ENCODE assay signal across 8 cellular contexts in genomic region chr9:133375724-133376654, GRCh38. TPM values are rescaled to one million over a fixed set of nuclear protein-coding genes. Genes with fewer than 3 reads are reported as not detected.
DNase-seq lines count a peak whose midpoint lies in the region; ATAC-seq and TF ChIP-seq lines count a peak whose summit lies in the region.

Gene STKLD1, plus strand, starts transcription at chr9:133376366. Its CDS starts 108 bp downstream, at chr9:133376474.
Gene SURF4, minus strand, starts transcription at chr9:133376060. Its CDS starts 91 bp downstream, at chr9:133375969.

- H3K9me3 ChIP-seq in ascending aorta (no peaks in the 10 kb centered on the region), vagina (no peaks in the 10 kb centered on the region)

- peaks cover 29% of the 10 kb centered on the region for H3K4me1 Mint-ChIP-seq in T-helper 2 cell treated with Interferon-gamma antibody and Interleukin-4, amounts not matched to agents 5 μg/mL and 100 μg/mL, for 36 hours (ENCODE audit: low read depth)

- TF ChIP-seq CTCF in ascending aorta (IDR thresholded peaks at IDR 0.05) (peak in 1 of 3 experiments; percentile 18), vagina (IDR thresholded peaks at IDR 0.05) (no peak)

- peak within 1 kb of the TSS; percentile 89 for H3K9ac ChIP-seq in rectal smooth muscle tissue (ENCODE audit: low read length)

- peaks cover 5% of the 10 kb centered on the region for H3K27me3 Mint-ChIP-seq in T-helper 2 cell treated with Interferon-gamma antibody and Interleukin-4, amounts not matched to agents 5 μg/mL and 100 μg/mL, for 36 hours (ENCODE audit: low read depth)

- H3K27ac ChIP-seq in ascending aorta (peak within 1 kb of the TSS; percentile 94 to 97), rectal smooth muscle tissue (ENCODE audit: low read depth, low read length) (peak within 1 kb of the TSS; percentile 90), vagina (peak within 1 kb of the TSS; percentile 86)

- H3K27me3 ChIP-seq in ascending aorta (no peaks in the 10 kb centered on the region), rectal smooth muscle tissue (ENCODE audit: control insufficient read depth, insufficient read depth, low read length) (no peaks in the 10 kb centered on the region), vagina (no peaks in the 10 kb centered on the region)

- TF ChIP-seq POLR2A in vagina (IDR thresholded peaks at IDR 0.05), result peak in 1 of 2 donors; percentile 83

- no peaks in the 10 kb centered on the region for H3K9me3 Mint-ChIP-seq in T-helper 2 cell treated with Interferon-gamma antibody and Interleukin-4, amounts not matched to agents 5 μg/mL and 100 μg/mL, for 36 hours

- peaks cover 31% of the 10 kb centered on the region for H3K36me3 Mint-ChIP-seq in T-helper 2 cell treated with Interferon-gamma antibody and Interleukin-4, amounts not matched to agents 5 μg/mL and 100 μg/mL, for 36 hours (ENCODE audit: low read depth)

- peak; percentile 90 to 95 for DNase-seq in NCI-H1930 (lab: John Stamatoyannopoulos, UW)
- peak; percentile 97 for DNase-seq in T-helper 2 cell treated with Interferon-gamma antibody and Interleukin-4, amounts not matched to agents 5 μg/mL and 100 μg/mL, for 36 hours (ENCODE audit: low spot score)
- peak; percentile 75 to 98 for DNase-seq in ascending aorta (ENCODE audit: low spot score in 2 of 2)
- DNase-seq in hepatic stellate cell (ENCODE audit: low spot score), result peak; percentile 99
- DNase-seq in vagina (ENCODE audit: extremely low spot score in 2 of 2), result no peak

- H3K4me3 ChIP-seq in ascending aorta, result peak within 1 kb of the TSS; percentile 97 to 98
- peak within 1 kb of the TSS; percentile 80 for H3K4me3 ChIP-seq in rectal smooth muscle tissue (ENCODE audit: low read length)
- peak within 1 kb of the TSS; percentile 91 to 92 for H3K4me3 ChIP-seq in vagina

- H3K27ac Mint-ChIP-seq in T-helper 2 cell treated with Interferon-gamma antibody and Interleukin-4, amounts not matched to agents 5 μg/mL and 100 μg/mL, for 36 hours, result peak within 1 kb of the TSS; percentile 98

- H3K4me1 ChIP-seq in ascending aorta (peaks cover 7 to 26% of the 10 kb centered on the region in 2 donors), rectal smooth muscle tissue (ENCODE audit: control insufficient read depth, insufficient read depth, low read length) (peaks cover 7% of the 10 kb centered on the region), vagina (peaks cover 54% of the 10 kb centered on the region)

- intact Hi-C loops in ascending aorta (cut with DNase I) (loop anchor here (1.0 to 10.0 kb wide), 6 partner anchors 19 to 649 kb away; partner anchors contain the start of genes BRD3OS, CACFD1, MED22 and REXO4), vagina (cut with DNase I) (loop anchor here (10.0 kb wide), 1 partner anchor 1771 kb away; no protein-coding TSS in a partner anchor)

- H3K36me3 ChIP-seq in ascending aorta (peaks cover 4 to 16% of the 10 kb centered on the region in 2 donors), rectal smooth muscle tissue (ENCODE audit: control insufficient read depth, insufficient read depth, low read length) (peaks cover 3% of the 10 kb centered on the region), vagina (no peaks in the 10 kb centered on the region)

- peak within 1 kb of the TSS; percentile 89 for H3K4me3 Mint-ChIP-seq in T-helper 2 cell treated with Interferon-gamma antibody and Interleukin-4, amounts not matched to agents 5 μg/mL and 100 μg/mL, for 36 hours

- ATAC-seq in GM18511 (IDR thresholded peaks at IDR 0.05; ENCODE audit: unreplicated experiment) (peak; percentile 88), HG02981 (IDR thresholded peaks at IDR 0.05; ENCODE audit: unreplicated experiment) (peak; percentile 90)

RNA-seq across cellular contexts. Expression of gene STKLD1, which starts in this region (rescaled TPM):
- total RNA-seq in ascending aorta, result not detected
- not detected for total RNA-seq in vagina

RNA-seq across cellular contexts. Expression of gene SURF4, which starts in this region (rescaled TPM):
- total RNA-seq in ascending aorta (161 TPM), vagina (112 TPM)

Comparison
In these comparisons a context has a peak if more than half of its experiments do, and no peak if none do; other contexts are left out.
1. DNase-seq: peak in NCI-H1930 (2 of 2), T-helper 2 cell treated with Interferon-gamma antibody and Interleukin-4, amounts not matched to agents 5 μg/mL and 100 μg/mL, for 36 hours (single experiment), ascending aorta (2 of 2) and hepatic stellate cell (single experiment); none in vagina (0 of 2).
2. Peak in every context shown above with its lines, with median percentiles within 50 percentile points of each other: H3K27ac ChIP-seq and H3K4me3 ChIP-seq.